Comparison of ENCODE assay signal across 15 cellular contexts in genomic region chr5:31334061-31334700, GRCh38.
A peak's percentile ranks its signal among the peaks of the same experiment; 100 is the strongest.
DNase-seq lines count a peak whose midpoint lies in the region; ATAC-seq and TF ChIP-seq lines count a peak whose summit lies in the region.
"Had no signal": no experiment of that assay in that cellular context is flagged by ENCODE, and none has a peak within 500 bp of the region (broad histone marks: within the 10 kb centered on the region; RNA-seq: fewer than 3 reads in every experiment).

No MANE protein-coding gene starts in this region.

- H3K4me1 ChIP-seq in GM23338 (ENCODE audit: insufficient read depth) (no peaks in the 10 kb centered on the region), SK-N-SH (ENCODE audit: control insufficient read depth in 1 of 2, insufficient read depth in 2 of 2, low read depth in 1 of 2, low read length in 1 of 2) (no peaks in the 10 kb centered on the region), mesenchymal stem cell (ENCODE audit: control insufficient read depth, insufficient read depth, low read depth, low read length) (no peaks in the 10 kb centered on the region), ascending aorta (no peaks in the 10 kb centered on the region)
- H3K4me1 ChIP-seq: BLaER1 treated with 17β-estradiol and CSF1 and Interleukin-3, amounts not matched to agents 10 nM and 100 nM had no signal

- H4K91ac ChIP-seq in mesenchymal stem cell (ENCODE audit: low read length), result no peak overlapping the region

- H3K4me3 Mint-ChIP-seq in GM23338, result no peak overlapping the region
- H3K4me3 Mint-ChIP-seq: B cell; CD8-positive, alpha-beta T cell had no signal

- H3K36me3 ChIP-seq in GM23338 (ENCODE audit: insufficient read depth) (no peaks in the 10 kb centered on the region), SK-N-SH (replicated peaks in 1 of 2; ENCODE audit: control insufficient read depth in 1 of 2, insufficient read depth in 2 of 2, low read length in 1 of 2) (no peaks in the 10 kb centered on the region), mesenchymal stem cell (ENCODE audit: control insufficient read depth in 1 of 2, insufficient read depth in 2 of 2, low read depth in 1 of 2, low read length in 2 of 2) (no peaks in the 10 kb centered on the region), ascending aorta (no peaks in the 10 kb centered on the region)
- H3K36me3 ChIP-seq: BLaER1 treated with 17β-estradiol and CSF1 and Interleukin-3, amounts not matched to agents 10 nM and 100 nM; HAP-1 had no signal

- H4K20me1 ChIP-seq in GM23338 (replicated peaks; ENCODE audit: insufficient read depth) (no peaks in the 10 kb centered on the region), SK-N-SH (ENCODE audit: insufficient read depth) (no peaks in the 10 kb centered on the region)
- H4K20me1 ChIP-seq: BLaER1 treated with 17β-estradiol and CSF1 and Interleukin-3, amounts not matched to agents 10 nM and 100 nM had no signal

- H2BK5ac ChIP-seq in mesenchymal stem cell (ENCODE audit: low read depth, low read length, poor library complexity, severe bottlenecking), result no peak overlapping the region

- no peak overlapping the region for H3K4me3 ChIP-seq in GM23338
- H3K4me3 ChIP-seq in SK-N-SH (ENCODE audit: low read depth in 2 of 2, low read length in 1 of 2), result no peak overlapping the region
- no peak overlapping the region for H3K4me3 ChIP-seq in mesenchymal stem cell (ENCODE audit: insufficient read depth in 1 of 2, low read depth in 1 of 2, low read length in 2 of 2)
- no peak overlapping the region for H3K4me3 ChIP-seq in ascending aorta
- H3K4me3 ChIP-seq: BLaER1 treated with 17β-estradiol and CSF1 and Interleukin-3, amounts not matched to agents 10 nM and 100 nM; HAP-1 had no signal

- H3K14ac ChIP-seq in mesenchymal stem cell (ENCODE audit: low read length in 2 of 2), result no peak overlapping the region

- no peak overlapping the region for H3K18ac ChIP-seq in mesenchymal stem cell (ENCODE audit: low read depth in 1 of 2, low read length in 2 of 2)

- no peaks in the 10 kb centered on the region for H3K27me3 Mint-ChIP-seq in GM23338 (ENCODE audit: insufficient read depth, low read depth, poor library complexity)
- H3K27me3 Mint-ChIP-seq: B cell had no signal

- 0 out of 2 replicates have a peak, but pooled peaks cover 3% of the 10 kb centered on the region for H3K9me2 ChIP-seq in GM23338 (ENCODE audit: insufficient read depth)
- no peaks in the 10 kb centered on the region for H3K9me2 ChIP-seq in SK-N-SH

- POLR2A ChIA-PET in SK-N-SH (lab: Yijun Ruan, JAX), result no interaction called here

- intact Hi-C loops in ascending aorta (cut with DNase I), result no loop called here

- no peaks in the 10 kb centered on the region for H3K79me2 ChIP-seq in GM23338 (replicated peaks; ENCODE audit: insufficient read depth)
- H3K79me2 ChIP-seq in SK-N-SH (ENCODE audit: insufficient read depth), result no peaks in the 10 kb centered on the region

- H3K23ac ChIP-seq in mesenchymal stem cell (ENCODE audit: low read length in 2 of 2), result no peak overlapping the region

- H3K27ac Mint-ChIP-seq in GM23338, result no peak overlapping the region
- H3K27ac Mint-ChIP-seq: B cell; CD8-positive, alpha-beta T cell had no signal

- H3K4me2 ChIP-seq in GM23338 (no peak overlapping the region), SK-N-SH (no peak overlapping the region), mesenchymal stem cell (ENCODE audit: low read length, poor library complexity, severe bottlenecking) (no peak overlapping the region)
- H3K4me2 ChIP-seq: BLaER1 treated with 17β-estradiol and CSF1 and Interleukin-3, amounts not matched to agents 10 nM and 100 nM had no signal

- H3F3A ChIP-seq in GM23338 (replicated peaks; ENCODE audit: low read depth), result no peaks in the 10 kb centered on the region
- no peaks in the 10 kb centered on the region for H3F3A ChIP-seq in SK-N-SH (replicated peaks; ENCODE audit: insufficient read depth)

- H3K4me1 Mint-ChIP-seq in GM23338, result no peaks in the 10 kb centered on the region
- H3K4me1 Mint-ChIP-seq: B cell had no signal

- H3K9me3 ChIP-seq in SK-N-SH (no peaks in the 10 kb centered on the region), mesenchymal stem cell (ENCODE audit: control insufficient read depth, low read length) (no peaks in the 10 kb centered on the region), ascending aorta (no peaks in the 10 kb centered on the region)
- H3K9me3 ChIP-seq: BLaER1 treated with 17β-estradiol and CSF1 and Interleukin-3, amounts not matched to agents 10 nM and 100 nM; HAP-1 had no signal

- CTCF ChIA-PET in SK-N-SH (lab: Yijun Ruan, JAX), result interaction anchor here (0.9 to 1.5 kb wide), 2 partner anchors 8 to 37 kb away, joined by 3 to 4 read pairs; no protein-coding TSS in a partner anchor

- no peaks in the 10 kb centered on the region for H3K27me3 ChIP-seq in GM23338 (ENCODE audit: insufficient read depth)
- H3K27me3 ChIP-seq in SK-N-SH (ENCODE audit: insufficient read depth), result no peaks in the 10 kb centered on the region
- no peaks in the 10 kb centered on the region for H3K27me3 ChIP-seq in mesenchymal stem cell (ENCODE audit: control insufficient read depth in 1 of 2, insufficient read depth in 1 of 2, low read length in 2 of 2)
- H3K27me3 ChIP-seq in ascending aorta, result no peaks in the 10 kb centered on the region
- H3K27me3 ChIP-seq: BLaER1 treated with 17β-estradiol and CSF1 and Interleukin-3, amounts not matched to agents 10 nM and 100 nM had no signal

- no peak for TF ChIP-seq RAD21 in SK-N-SH (IDR thresholded peaks at IDR 0.05; ENCODE audit: low read length)

- H4K8ac ChIP-seq in mesenchymal stem cell (ENCODE audit: low read length), result no peak overlapping the region

- no peak overlapping the region for H3K27ac ChIP-seq in GM23338 (ENCODE audit: low read depth)
- no peak overlapping the region for H3K27ac ChIP-seq in SK-N-SH (ENCODE audit: low read depth in 2 of 2, low read length in 1 of 2)
- H3K27ac ChIP-seq in mesenchymal stem cell (ENCODE audit: low read length, poor library complexity, severe bottlenecking), result peak overlapping the region; percentile 8
- H3K27ac ChIP-seq in ascending aorta, result no peak overlapping the region
- H3K27ac ChIP-seq: BLaER1 treated with 17β-estradiol and CSF1 and Interleukin-3, amounts not matched to agents 10 nM and 100 nM had no signal

- H2AFZ ChIP-seq in GM23338 (peak overlapping the region; percentile 57; the same call in 1 of the 2 replicates), SK-N-SH (ENCODE audit: low read depth) (peak overlapping the region; percentile 68; the same call in 1 of the 2 replicates), mesenchymal stem cell (ENCODE audit: low read depth, low read length) (no peak overlapping the region)

- no peaks in the 10 kb centered on the region for H3K9me3 Mint-ChIP-seq in GM23338
- H3K9me3 Mint-ChIP-seq: CD8-positive, alpha-beta T cell had no signal

- no peak overlapping the region for H3K4ac ChIP-seq in mesenchymal stem cell (ENCODE audit: low read depth in 1 of 2, low read length in 2 of 2)

- no peak overlapping the region for H2BK12ac ChIP-seq in mesenchymal stem cell (ENCODE audit: low read length in 2 of 2)

- H3K79me1 ChIP-seq in mesenchymal stem cell (replicated peaks; ENCODE audit: low read length, poor library complexity, severe bottlenecking), result no peaks in the 10 kb centered on the region

- TF ChIP-seq EP300 in SK-N-SH (IDR thresholded peaks at IDR 0.05; ENCODE audit: borderline replicate concordance in 1 of 2, low read depth in 1 of 2, low read length in 1 of 2), result no peak

- H3K9ac ChIP-seq in SK-N-SH, result no peak overlapping the region
- no peak overlapping the region for H3K9ac ChIP-seq in mesenchymal stem cell (ENCODE audit: low read length)
- H3K9ac ChIP-seq: BLaER1 treated with 17β-estradiol and CSF1 and Interleukin-3, amounts not matched to agents 10 nM and 100 nM had no signal

- no peak overlapping the region for H2AK5ac ChIP-seq in mesenchymal stem cell (ENCODE audit: low read length, severe bottlenecking)

- 71% methylated on average over 4 of the region's 4 CpGs for WGBS in SK-N-SH (ENCODE audit: low lambda C conversion rate)
- WGBS in mesenchymal stem cell, result 46% methylated on average over 2 of the region's 4 CpGs

- no peak overlapping the region for H2BK120ac ChIP-seq in mesenchymal stem cell (ENCODE audit: low read depth, low read length)

- H2BK15ac ChIP-seq in mesenchymal stem cell (ENCODE audit: low read depth, poor library complexity, severe bottlenecking), result no peak overlapping the region

- H3K36me3 Mint-ChIP-seq in GM23338 (ENCODE audit: low read depth), result no peaks in the 10 kb centered on the region
- H3K36me3 Mint-ChIP-seq: CD8-positive, alpha-beta T cell had no signal

- no peak for TF ChIP-seq CTCF in GM23338 (conservative IDR thresholded peaks at IDR 0.05; ENCODE audit: low read depth in 2 of 2)
- TF ChIP-seq CTCF in SK-N-SH (IDR thresholded peaks at IDR 0.05), result no peak
- no peak for TF ChIP-seq CTCF in ascending aorta (IDR thresholded peaks at IDR 0.05)

- in situ Hi-C loops in ACHN (cut with HindIII; ENCODE audit: low pct_ligation_motif_present, low pct_unique_long_range_greater_than_20kb, low sequenced_read_pairs), result no loop called here

- DNase-seq in GM23338 (ENCODE audit: low spot score), result no peak
- no peak for DNase-seq in SK-N-SH
- DNase-seq in mesenchymal stem cell, result no peak
- no peak for DNase-seq in ACHN
- DNase-seq in ascending aorta (ENCODE audit: low spot score in 2 of 2), result no peak
- no peak for DNase-seq in mucosa of gallbladder (ENCODE audit: low spot score)
- no peak for DNase-seq in RKO (ENCODE audit: low spot score)
- DNase-seq: Calu3; CD8-positive, alpha-beta T cell; DMS79 treated with DMSO at 0.1 percent for 48 hours; GF-D8; KG1 had no signal

- no peak for ATAC-seq in GM23338
- ATAC-seq: CD8-positive, alpha-beta T cell had no signal

TF ChIP-seq in SK-N-SH, 30 proteins besides CTCF, POLR2A, EP300 and RAD21:
- TF ChIP-seq FOXM1 (IDR thresholded peaks at IDR 0.05; ENCODE audit: low read depth), result no peak
- no peak for TF ChIP-seq GABPA (IDR thresholded peaks at IDR 0.05; ENCODE audit: low read depth)
TF ChIP-seq in SK-N-SH: peak in this region for 0.
